In the genomic region with DNA sequence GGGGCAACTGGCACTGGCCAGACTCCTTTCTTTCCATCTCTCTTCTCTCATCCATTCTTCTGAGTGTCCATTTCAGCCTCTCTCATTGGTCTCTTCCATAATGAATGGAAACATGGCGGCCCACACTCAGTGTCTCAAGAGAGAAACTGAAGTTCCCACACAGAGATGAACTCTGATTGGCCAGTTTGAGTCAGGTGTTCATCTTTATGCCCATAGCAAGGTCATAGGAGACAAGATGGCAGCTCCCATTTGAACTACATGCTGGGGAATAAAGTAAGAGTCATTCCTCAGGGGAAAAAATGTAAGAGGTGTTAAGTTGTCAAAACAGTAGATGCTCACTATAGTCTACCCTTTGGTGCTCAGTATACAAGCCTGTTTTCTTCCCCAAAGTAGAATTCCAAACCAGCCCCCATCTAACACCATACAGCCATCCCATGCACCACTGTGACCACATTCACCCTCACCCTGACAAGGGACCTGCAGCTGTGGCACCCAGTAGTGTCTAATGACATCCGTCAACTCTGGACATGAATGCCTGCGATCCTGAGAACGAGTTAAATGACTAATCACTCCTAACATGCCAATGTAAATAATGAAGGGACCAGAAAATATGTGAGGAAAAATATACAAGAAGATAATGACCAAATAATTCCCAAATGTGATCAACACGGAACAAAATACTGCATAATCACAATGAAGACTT, we compare ENCODE assay signal across 13 cellular contexts. TPM values are rescaled to one million over a fixed set of nuclear protein-coding genes. Genes with fewer than 3 reads are reported as not detected.
DNase-seq lines count a peak whose midpoint lies in the region; ATAC-seq and TF ChIP-seq lines count a peak whose summit lies in the region.
"Had no signal": no experiment of that assay in that cellular context is flagged by ENCODE, and none has a peak within 500 bp of the region (broad histone marks: within the 10 kb centered on the region; RNA-seq: fewer than 3 reads in every experiment).

No MANE protein-coding gene starts in this region.

- H3K4me2 ChIP-seq in PC-3 (ENCODE audit: low read length): peak overlapping the region; percentile 64

- no peaks in the 10 kb centered on the region for H3K9me2 ChIP-seq in PC-3 (replicated peaks; ENCODE audit: low read length)

- H3K27me3 ChIP-seq in PC-3 (ENCODE audit: low read length): no peaks in the 10 kb centered on the region

- no peak for TF ChIP-seq CTCF in PC-3 (conservative IDR thresholded peaks at IDR 0.05; ENCODE audit: low read depth, low read length)

- H3K79me2 ChIP-seq in PC-3 (ENCODE audit: low read length): peaks cover 10% of the 10 kb centered on the region; the same call in 1 of the 2 replicates

- H3K27ac ChIP-seq in PC-3 (ENCODE audit: low read length): peak overlapping the region; percentile 97
- H3K27ac ChIP-seq: skin epidermis had no signal

- intact Hi-C loops in PC-3 (cut with micrococcal nuclease): loop anchor here (1.0 to 2.0 kb wide), 2 partner anchors 12 to 62 kb away; a partner anchor contains a TSS

- H3K4me1 ChIP-seq in PC-3 (ENCODE audit: insufficient read depth, low read length): peaks cover 56% of the 10 kb centered on the region

- H2AFZ ChIP-seq in PC-3 (ENCODE audit: low read length): no peak overlapping the region

- ATAC-seq in PC-3 (peak; percentile 71), esophagus mucosa (peak; percentile 4), GM19328 (IDR thresholded peaks at IDR 0.05; ENCODE audit: unreplicated experiment) (no peak), HG03280 (IDR thresholded peaks at IDR 0.05; ENCODE audit: unreplicated experiment) (no peak)
- ATAC-seq: stimulated activated naive CD8-positive, alpha-beta T cell treated with anti-CD3 and anti-CD28 coated beads, Interleukin-15, amount 100 ng/mL, for 72 hours had no signal

- no peak overlapping the region for H3K4me3 ChIP-seq in PC-3 (ENCODE audit: low read length)
- H3K4me3 ChIP-seq: skin epidermis had no signal

- H4K20me1 ChIP-seq in PC-3 (ENCODE audit: low read length): no peaks in the 10 kb centered on the region

- POLR2A ChIA-PET in PC-3 (lab: Charles Lee; ENCODE audit: unreplicated experiment): no interaction called here

- CTCF ChIA-PET in PC-3 (lab: Charles Lee): interaction anchor here (1.3 kb wide), 1 partner anchor 26 kb away, joined by 3 read pairs; no protein-coding TSS in a partner anchor

- H3F3A ChIP-seq in PC-3 (ENCODE audit: low read length, unreplicated experiment): peaks cover 21% of the 10 kb centered on the region

- H3K9me3 ChIP-seq in PC-3 (ENCODE audit: low read length): no peaks in the 10 kb centered on the region

- BruUV-seq in PC-3 (replicated peaks; lab: Mats Ljungman, UMichigan): TSS peak; percentile 37

- no peaks in the 10 kb centered on the region; the same call in 1 of the 2 replicates for H3K36me3 ChIP-seq in PC-3 (ENCODE audit: low read depth, low read length)

- DNase-seq in ELR (ENCODE audit: low read depth) (peak; percentile 62), PC-3 (peak; percentile 84), A172 (ENCODE audit: low spot score) (no peak)
- DNase-seq: activated CD4-positive, alpha-beta T cell treated with anti-CD3 and anti-CD28 coated beads, Interleukin-2, amount 10 ng/mL, durations not matched to agents 24 days and 14 days; activated T-cell treated with anti-CD3 and anti-CD28 coated beads, Interleukin-2, amount 50 U/mL, for 1 hour; AML-193; NCI-H446 treated with DMSO at 0.1 percent for 48 hours; stimulated activated naive CD8-positive, alpha-beta T cell treated with anti-CD3 and anti-CD28 coated beads, Interleukin-15, amount 100 ng/mL, for 72 hours had no signal

- peak overlapping the region; percentile 63 for H3K9ac ChIP-seq in PC-3 (ENCODE audit: low read length)

RNA-seq across cellular contexts. Expression of a gene that starts 12.4 kb away (rescaled TPM):
- 30.3 and 36.3 TPM in 2 replicates for total RNA-seq in PC-3 (2014; rRNA removed)
- 97.6 TPM for total RNA-seq in esophagus mucosa
- 0.19 and 0.96 TPM in 2 replicates for total RNA-seq in A172 (2014; rRNA removed; shearing (Covaris generic))
- total RNA-seq: activated CD4-positive, alpha-beta T cell treated with anti-CD3 and anti-CD28 coated beads, Interleukin-2, amount 10 ng/mL, durations not matched to agents 24 days and 14 days; T-helper 1 cell treated with Interleukin-12 subunit alpha and Interleukin-12 subunit beta and Interleukin-4 antibody, amounts not matched to agents 30 ng/mL and 1 ng/mL, for 36 hours had no signal

RNA-seq across cellular contexts. Expression of a gene that starts 32.0 kb away (rescaled TPM):
- 129 and 160 TPM in 2 replicates for total RNA-seq in PC-3 (2014; rRNA removed)
- total RNA-seq in esophagus mucosa: 36.8 TPM
- 44.8 and 57.9 TPM in 2 replicates for total RNA-seq in A172 (2014; rRNA removed; shearing (Covaris generic))

RNA-seq across cellular contexts. Expression of a gene that starts 48.9 kb away (rescaled TPM):
- total RNA-seq in PC-3 (2014; rRNA removed): 0.11 TPM in 1 of 2 replicates, not detected in the other
- 0.12 TPM for total RNA-seq in esophagus mucosa
- total RNA-seq in A172 (2014; rRNA removed; shearing (Covaris generic)): 0.09 and 0.12 TPM in 2 replicates
- total RNA-seq: activated CD4-positive, alpha-beta T cell treated with anti-CD3 and anti-CD28 coated beads, Interleukin-2, amount 10 ng/mL, durations not matched to agents 24 days and 14 days; T-helper 1 cell treated with Interleukin-12 subunit alpha and Interleukin-12 subunit beta and Interleukin-4 antibody, amounts not matched to agents 30 ng/mL and 1 ng/mL, for 36 hours had no signal

RNA-seq across cellular contexts. Expression of a gene that starts 59.9 kb away (rescaled TPM):
- total RNA-seq in PC-3 (2014; rRNA removed) (334 and 357 TPM in 2 replicates), esophagus mucosa (134 TPM)
- total RNA-seq in A172 (2014; rRNA removed; shearing (Covaris generic)): 211 and 238 TPM in 2 replicates

Comparison
In these comparisons a context has a peak if more than half of its experiments do, and no peak if none do; other contexts are left out.
1. ATAC-seq: peak in PC-3 (single experiment) and esophagus mucosa (single experiment); none in GM19328 (single experiment) and HG03280 (single experiment).
2. RNA of a gene that starts 12.4 kb away (total RNA-seq): 97.6 TPM in esophagus mucosa (single experiment) and 30.3 to 36.3 TPM in PC-3; 0.19 to 0.96 TPM in A172; every median in the first group is over 10 times any median in the second.